13 cellular contexts compared by ENCODE assay signal in the genomic region with DNA sequence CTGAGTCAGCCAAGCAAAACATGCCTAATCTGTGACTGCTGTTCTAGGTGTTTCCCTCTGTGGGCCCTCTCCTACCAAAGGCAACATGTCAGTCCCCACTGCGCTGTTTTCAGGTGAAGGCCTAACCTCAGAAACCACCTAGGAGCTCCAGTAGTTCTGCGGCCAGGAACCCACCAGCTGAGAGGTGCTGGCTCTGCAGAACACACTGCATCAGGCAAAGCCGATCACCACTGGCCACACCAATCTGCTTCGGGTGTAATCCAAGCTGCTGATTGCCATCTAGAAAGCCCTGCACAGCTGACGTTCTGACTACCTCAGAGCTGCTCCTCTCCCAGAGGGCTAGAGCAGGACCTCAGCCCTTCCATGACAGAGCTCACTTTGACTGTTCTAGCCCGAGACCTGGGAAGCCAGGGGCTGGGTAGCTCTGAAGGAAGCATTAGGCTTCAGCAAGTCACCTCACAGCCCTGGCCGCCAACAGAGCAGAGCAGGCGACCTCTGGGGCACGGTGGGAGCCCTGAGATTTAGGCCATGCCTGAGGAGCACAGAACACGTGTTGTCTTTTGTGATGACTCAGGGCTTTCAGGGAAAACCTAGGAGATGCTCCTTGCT. TPM values are rescaled to one million over a fixed set of nuclear protein-coding genes. Genes with fewer than 3 reads are reported as not detected.
DNase-seq lines count a peak whose midpoint lies in the region; ATAC-seq and TF ChIP-seq lines count a peak whose summit lies in the region.
"Had no signal": no experiment of that assay in that cellular context is flagged by ENCODE, and none has a peak within 500 bp of the region (broad histone marks: within the 10 kb centered on the region; RNA-seq: fewer than 3 reads in every experiment).

No MANE protein-coding gene starts in this region.

- peaks cover 13 to 84% (median 51%) of the 10 kb centered on the region in 4 donors for H3K4me1 Mint-ChIP-seq in CD4-positive, CD25-positive, alpha-beta regulatory T cell
- peaks cover 83% of the 10 kb centered on the region for H3K4me1 Mint-ChIP-seq in activated naive CD4-positive, alpha-beta T cell treated with anti-CD3 and anti-CD28 coated beads, Interleukin-2, amount 10 ng/mL, durations not matched to agents 7 days and 5 days
- H3K4me1 Mint-ChIP-seq in natural killer cell: peaks cover 22 to 39% of the 10 kb centered on the region in 2 donors

- H3K9me3 ChIP-seq in CD4-positive, CD25-positive, alpha-beta regulatory T cell (ENCODE audit: control insufficient read depth in 2 of 2, low read length in 2 of 2): no peaks in the 10 kb centered on the region
- H3K9me3 ChIP-seq in Peyer's patch: no peaks in the 10 kb centered on the region
- H3K9me3 ChIP-seq: BLaER1 treated with 17β-estradiol and CSF1 and Interleukin-3, amounts not matched to agents 10 nM and 100 nM had no signal

- peaks cover 66% of the 10 kb centered on the region for H3K36me3 ChIP-seq in CD4-positive, CD25-positive, alpha-beta regulatory T cell (ENCODE audit: control insufficient read depth, insufficient read depth, low read length)
- peaks cover 0 to 56% (median 0%) of the 10 kb centered on the region in 3 donors for H3K36me3 ChIP-seq in Peyer's patch

- intact Hi-C loops in natural killer cell (cut with micrococcal nuclease): no loop called here

- ATAC-seq in CD4-positive, CD25-positive, alpha-beta regulatory T cell (ENCODE audit: low read depth in 2 of 2): peak in 1 of 2 donors; percentile 43
- peak in 2 of 3 donors; percentile 26 to 47 for ATAC-seq in natural killer cell

- CTCF ChIA-PET in activated naive CD4-positive, alpha-beta T cell treated with anti-CD3 and anti-CD28 coated beads, Interleukin-2, amount 10 ng/mL, durations not matched to agents 7 days and 5 days (lab: Charles Lee): interaction anchor here (0.8 to 2.6 kb wide), 4 partner anchors 10 to 80 kb away, joined by 3 to 20 read pairs (median 6); no protein-coding TSS in a partner anchor

- no peaks in the 10 kb centered on the region for H3K27me3 ChIP-seq in CD4-positive, CD25-positive, alpha-beta regulatory T cell (ENCODE audit: control insufficient read depth, insufficient read depth, low read length)
- H3K27me3 ChIP-seq in Peyer's patch: no peaks in the 10 kb centered on the region
- H3K27me3 ChIP-seq: BLaER1 treated with 17β-estradiol and CSF1 and Interleukin-3, amounts not matched to agents 10 nM and 100 nM had no signal

- peak overlapping the region in 2 of 4 donors; percentile 8 to 76 for H3K4me3 Mint-ChIP-seq in CD4-positive, CD25-positive, alpha-beta regulatory T cell
- no peak overlapping the region for H3K4me3 Mint-ChIP-seq in activated naive CD4-positive, alpha-beta T cell treated with anti-CD3 and anti-CD28 coated beads, Interleukin-2, amount 10 ng/mL, durations not matched to agents 7 days and 5 days
- no peak overlapping the region for H3K4me3 Mint-ChIP-seq in natural killer cell

- no peak overlapping the region for H3K27ac ChIP-seq in CD4-positive, CD25-positive, alpha-beta regulatory T cell (ENCODE audit: insufficient read depth, low read length, poor library complexity, severe bottlenecking)
- peak overlapping the region in 2 of 4 donors; percentile 38 to 43 for H3K27ac ChIP-seq in Peyer's patch

- H3K4me1 ChIP-seq in CD4-positive, CD25-positive, alpha-beta regulatory T cell (ENCODE audit: control insufficient read depth, insufficient read depth, low read length, poor library complexity, severe bottlenecking): peaks cover 66% of the 10 kb centered on the region
- peaks cover 0 to 68% (median 2%) of the 10 kb centered on the region in 4 donors for H3K4me1 ChIP-seq in Peyer's patch

- peaks cover 38% of the 10 kb centered on the region for H3K36me3 Mint-ChIP-seq in CD4-positive, CD25-positive, alpha-beta regulatory T cell
- H3K36me3 Mint-ChIP-seq in activated naive CD4-positive, alpha-beta T cell treated with anti-CD3 and anti-CD28 coated beads, Interleukin-2, amount 10 ng/mL, durations not matched to agents 7 days and 5 days: peaks cover 60% of the 10 kb centered on the region
- H3K36me3 Mint-ChIP-seq in natural killer cell: no peaks in the 10 kb centered on the region

- TF ChIP-seq POLR2A in Peyer's patch (IDR thresholded peaks at IDR 0.05): no peak

- peak in 1 of 3 donors; percentile 38 for DNase-seq in CD4-positive, CD25-positive, alpha-beta regulatory T cell
- DNase-seq in Peyer's patch (peak in 2 of 3 donors; percentile 50 to 80), natural killer cell (no peak), NCI-H82 treated with DMSO at 0.1 percent for 48 hours (lab: John Stamatoyannopoulos, UW; ENCODE audit: unreplicated experiment) (no peak), COLO668 (lab: John Stamatoyannopoulos, UW; ENCODE audit: unreplicated experiment) (no peak), NCI-H226 (no peak), cerebellar cortex (ENCODE audit: low spot score) (no peak)
- peak; percentile 66 for DNase-seq in activated naive CD4-positive, alpha-beta T cell treated with anti-CD3 and anti-CD28 coated beads, Interleukin-2, amount 10 ng/mL, durations not matched to agents 7 days and 5 days
- DNase-seq: NCI-H2171, SIG-M5 had no signal

- no peaks in the 10 kb centered on the region for H3K27me3 Mint-ChIP-seq in CD4-positive, CD25-positive, alpha-beta regulatory T cell
- no peaks in the 10 kb centered on the region for H3K27me3 Mint-ChIP-seq in activated naive CD4-positive, alpha-beta T cell treated with anti-CD3 and anti-CD28 coated beads, Interleukin-2, amount 10 ng/mL, durations not matched to agents 7 days and 5 days
- H3K27me3 Mint-ChIP-seq in natural killer cell (ENCODE audit: low read depth in 2 of 2): no peaks in the 10 kb centered on the region
- H3K27me3 Mint-ChIP-seq: IgD-negative memory B cell had no signal

- TF ChIP-seq CTCF in Peyer's patch (IDR thresholded peaks at IDR 0.05): no peak
- TF ChIP-seq CTCF in natural killer cell (IDR thresholded peaks at IDR 0.05): no peak

- H3K9me3 Mint-ChIP-seq in CD4-positive, CD25-positive, alpha-beta regulatory T cell: no peaks in the 10 kb centered on the region
- H3K9me3 Mint-ChIP-seq in activated naive CD4-positive, alpha-beta T cell treated with anti-CD3 and anti-CD28 coated beads, Interleukin-2, amount 10 ng/mL, durations not matched to agents 7 days and 5 days: no peaks in the 10 kb centered on the region
- H3K9me3 Mint-ChIP-seq in natural killer cell: no peaks in the 10 kb centered on the region
- H3K9me3 Mint-ChIP-seq: IgD-negative memory B cell had no signal

- peak overlapping the region; percentile 32 to 69 (median 60) for H3K27ac Mint-ChIP-seq in CD4-positive, CD25-positive, alpha-beta regulatory T cell
- H3K27ac Mint-ChIP-seq in activated naive CD4-positive, alpha-beta T cell treated with anti-CD3 and anti-CD28 coated beads, Interleukin-2, amount 10 ng/mL, durations not matched to agents 7 days and 5 days: peak overlapping the region; percentile 89
- no peak overlapping the region for H3K27ac Mint-ChIP-seq in natural killer cell

- H3K4me3 ChIP-seq in CD4-positive, CD25-positive, alpha-beta regulatory T cell (ENCODE audit: low read depth, low read length): no peak overlapping the region
- no peak overlapping the region for H3K4me3 ChIP-seq in Peyer's patch
- H3K4me3 ChIP-seq: BLaER1 treated with 17β-estradiol and CSF1 and Interleukin-3, amounts not matched to agents 10 nM and 100 nM; skin epidermis had no signal

RNA-seq across cellular contexts. Expression of a gene that starts 14.8 kb away (rescaled TPM):
- total RNA-seq in CD4-positive, CD25-positive, alpha-beta regulatory T cell: 58.8 TPM
- 1 to 10 TPM; 4.3 to 5.3 (median 4.7) TPM for polyA plus RNA-seq in CD4-positive, CD25-positive, alpha-beta regulatory T cell
- 100 to 1,000 TPM in 3 of 4 donors, 10 to 100 TPM in 1; 34.7 to 159 (median 110) TPM for total RNA-seq in Peyer's patch
- 10 to 100 TPM; 53.6 to 73.8 (median 62.3) TPM for total RNA-seq in natural killer cell

RNA-seq across cellular contexts. Expression of a gene that starts 48.1 kb away (rescaled TPM):
- total RNA-seq in CD4-positive, CD25-positive, alpha-beta regulatory T cell: 74.4 TPM
- 10 to 100 TPM; 20.6 to 28.5 (median 24.6) TPM for polyA plus RNA-seq in CD4-positive, CD25-positive, alpha-beta regulatory T cell
- total RNA-seq in Peyer's patch (10 to 100 TPM; 16.5 to 39.1 (median 27.7) TPM), natural killer cell (10 to 100 TPM; 64.7 to 73.8 (median 65.4) TPM)

RNA-seq across cellular contexts. Expression of a gene that starts 51.4 kb away (rescaled TPM):
- 0.35 TPM for total RNA-seq in CD4-positive, CD25-positive, alpha-beta regulatory T cell
- not detected for polyA plus RNA-seq in CD4-positive, CD25-positive, alpha-beta regulatory T cell
- total RNA-seq in Peyer's patch: 1 to 10 TPM in 3 of 4 donors, under 1 TPM in 1; 0.53 to 6.6 (median 2.7) TPM
- total RNA-seq in natural killer cell: 1 to 10 TPM in 1 of 3 donors, under 1 TPM in 2; 0.12 to 1.6 (median 0.32) TPM
- polyA plus RNA-seq: IgD-negative memory B cell had no signal

Comparison
In these comparisons a context has a peak if more than half of its experiments do, and no peak if none do; other contexts are left out.
1. DNase-seq: peak in Peyer's patch (2 of 3) and activated naive CD4-positive, alpha-beta T cell treated with anti-CD3 and anti-CD28 coated beads, Interleukin-2, amount 10 ng/mL, durations not matched to agents 7 days and 5 days (single experiment); none in natural killer cell (single experiment), NCI-H82 treated with DMSO at 0.1 percent for 48 hours (single experiment), COLO668 (single experiment), NCI-H226 (single experiment) and cerebellar cortex (single experiment).
2. H3K27ac Mint-ChIP-seq: peak in CD4-positive, CD25-positive, alpha-beta regulatory T cell (3 of 3) and activated naive CD4-positive, alpha-beta T cell treated with anti-CD3 and anti-CD28 coated beads, Interleukin-2, amount 10 ng/mL, durations not matched to agents 7 days and 5 days (single experiment); none in natural killer cell (0 of 2).